In the genomic region with DNA sequence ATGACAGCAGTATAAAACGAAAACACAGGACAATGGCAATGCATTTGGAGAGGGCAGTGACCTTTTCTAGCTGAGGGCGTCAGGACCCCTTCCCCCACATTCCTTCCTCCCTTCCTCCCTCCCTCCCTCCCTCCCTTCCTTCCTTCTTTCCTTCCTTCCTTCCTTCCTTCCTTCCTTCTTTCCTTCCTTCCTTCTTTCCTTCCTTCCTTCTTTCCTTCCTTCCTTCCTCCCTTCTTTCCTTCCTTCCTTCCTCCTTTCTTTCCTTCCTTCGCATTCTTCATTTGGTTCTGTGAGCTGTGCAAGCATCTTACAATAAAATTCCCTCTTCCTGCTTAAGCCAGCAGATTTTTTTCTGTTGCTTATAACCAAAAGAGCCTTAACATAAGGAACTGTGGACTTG, we compare ENCODE assay signal across 7 cellular contexts.
A peak's percentile ranks its signal among the peaks of the same experiment; 100 is the strongest.
DNase-seq lines count a peak whose midpoint lies in the region; ATAC-seq, FAIRE-seq and TF ChIP-seq lines count a peak whose summit lies in the region.
"Not testable (repeated sequence)": the region's sequence is repeated elsewhere in the genome, so short reads cannot be mapped to it uniquely, and the experiment has no call there.

No MANE protein-coding gene starts in this region.

- not testable (repeated sequence) for TF ChIP-seq EP300 in H1 (IDR thresholded peaks at IDR 0.05; ENCODE audit: borderline replicate concordance in 1 of 2, low read depth in 2 of 2, low read length in 2 of 2); HepG2 (IDR thresholded peaks at IDR 0.05; ENCODE audit: low read depth in 2 of 2, low read length in 2 of 2); HepG2 (CRISPR knock-in tag; IDR thresholded peaks at IDR 0.05; ENCODE audit: borderline replicate concordance)

- not testable (repeated sequence) for H3K9ac ChIP-seq in H1 (replicated peaks in 1 of 4; ENCODE audit: extremely low read depth in 1 of 4, low read depth in 3 of 4, low read length in 3 of 4); HepG2 (ENCODE audit: insufficient read depth, low read depth, low read length)

- H3K27ac Mint-ChIP-seq in GM23338: not testable (repeated sequence)
- peak overlapping the region; percentile 8 for H3K27ac Mint-ChIP-seq in T-helper 17 cell
- H3K27ac Mint-ChIP-seq in activated naive CD8-positive, alpha-beta T cell: peak overlapping the region; percentile 43
- peak overlapping the region; percentile 67 for H3K27ac Mint-ChIP-seq in osteocyte (ENCODE audit: unreplicated experiment)

- H2AFZ ChIP-seq in GM23338; HepG2 (ENCODE audit: low read length): not testable (repeated sequence)
- peak overlapping the region; percentile 69; the same call in 1 of the 2 replicates for H2AFZ ChIP-seq in H1 (ENCODE audit: low read length)

- H4K20me1 ChIP-seq in GM23338 (replicated peaks; ENCODE audit: insufficient read depth); H1 (replicated peaks in 1 of 2; ENCODE audit: control insufficient read depth in 1 of 2, insufficient read depth in 2 of 2, low read length in 2 of 2); HepG2 (ENCODE audit: insufficient read depth, low read length): not testable (repeated sequence)

- H3K56ac ChIP-seq in H1 (replicated peaks; ENCODE audit: insufficient read length, low read depth, low read length): not testable (repeated sequence)

- not testable (repeated sequence) for H3K27ac ChIP-seq in GM23338 (ENCODE audit: low read depth); H1 (ENCODE audit: low read depth, low read length); HepG2 (ENCODE audit: extremely low read length, insufficient read depth, low read length)
- peak overlapping the region; percentile 72 to 85 (median 81) for H3K27ac ChIP-seq in thyroid gland

- H2AK5ac ChIP-seq in H1 (ENCODE audit: low read depth, low read length): not testable (repeated sequence)

- TF ChIP-seq CTCF in GM23338 (conservative IDR thresholded peaks at IDR 0.05; ENCODE audit: low read depth in 2 of 2); H1 (IDR thresholded peaks at IDR 0.05; ENCODE audit: control extremely low read depth in 1 of 3, insufficient read depth in 1 of 3, low read depth in 1 of 3, low read length in 3 of 3); HepG2 (CRISPR knock-in tag; IDR thresholded peaks at IDR 0.05); osteocyte (IDR thresholded peaks at IDR 0.05); thyroid gland (IDR thresholded peaks at IDR 0.05): not testable (repeated sequence)

- H3K18ac ChIP-seq in H1 (ENCODE audit: extremely low read depth, low read length): not testable (repeated sequence)

- CTCF ChIA-PET in H1 (lab: Charles Lee; ENCODE audit: partially characterized antibody): interaction anchor here (1.1 kb wide), 1 partner anchor 23 kb away, joined by 3 read pairs; no protein-coding TSS in a partner anchor
- CTCF ChIA-PET in HepG2 (lab: Yijun Ruan, JAX; ENCODE audit: low intra/inter-chr PET ratio, low total read pairs): not testable (repeated sequence)

- in situ Hi-C loops in HepG2 (cut with HindIII; ENCODE audit: extremely low pct_ligation_motif_present, low pct_unique_long_range_greater_than_20kb): not testable (repeated sequence)

- not testable (repeated sequence) for H3K4me1 ChIP-seq in GM23338 (ENCODE audit: insufficient read depth); H1 (replicated peaks in 1 of 4; ENCODE audit: control insufficient read depth in 3 of 4, insufficient read depth in 4 of 4, low read length in 3 of 4); HepG2 (ENCODE audit: insufficient read depth, low read length)
- peaks cover 31 to 44% of the 10 kb centered on the region in 2 donors for H3K4me1 ChIP-seq in thyroid gland

- intact Hi-C loops in HepG2 (cut with micrococcal nuclease; ENCODE audit: unreplicated experiment); thyroid gland (cut with DNase I): not testable (repeated sequence)

- not testable (repeated sequence) for H4K8ac ChIP-seq in H1 (ENCODE audit: extremely low read depth, insufficient read depth, low read length)

- not testable (repeated sequence) for H3F3A ChIP-seq in GM23338 (replicated peaks; ENCODE audit: low read depth)

- H3K4me3 ChIP-seq in GM23338; H1 (ENCODE audit: extremely low read depth in 1 of 4, insufficient read depth in 2 of 4, low read depth in 3 of 4, low read length in 4 of 4); HepG2 (replicated peaks in 1 of 3; ENCODE audit: insufficient read depth in 1 of 3, low read depth in 2 of 3, low read length in 3 of 3); thyroid gland (replicated peaks in 1 of 3): not testable (repeated sequence)

- H2BK15ac ChIP-seq in H1 (ENCODE audit: low read length): not testable (repeated sequence)

- not testable (repeated sequence) for H3K36me3 ChIP-seq in GM23338 (ENCODE audit: insufficient read depth); H1 (ENCODE audit: control insufficient read depth in 2 of 4, insufficient read depth in 4 of 4, low read length in 3 of 4); HepG2 (replicated peaks in 1 of 2; ENCODE audit: control insufficient read depth in 1 of 2, insufficient read depth in 2 of 2, low read length in 2 of 2); thyroid gland

- DNase-seq in GM23338 (ENCODE audit: low spot score); T-helper 17 cell; H1 (ENCODE audit: low read depth in 1 of 2, low spot score in 2 of 2); HepG2 (ENCODE audit: low spot score); osteocyte (ENCODE audit: extremely low spot score, unreplicated experiment); thyroid gland: not testable (repeated sequence)

- not testable (repeated sequence) for H3K9me3 Mint-ChIP-seq in GM23338; activated naive CD8-positive, alpha-beta T cell (ENCODE audit: low read depth); osteocyte (ENCODE audit: unreplicated experiment)

- H3K14ac ChIP-seq in H1 (ENCODE audit: insufficient read length): not testable (repeated sequence)

- not testable (repeated sequence) for H3K4ac ChIP-seq in H1 (replicated peaks; ENCODE audit: insufficient read length, low read depth, low read length)

- not testable (repeated sequence) for H3K23me2 ChIP-seq in H1 (ENCODE audit: low read depth, low read length)

- H3K27me3 ChIP-seq in GM23338 (ENCODE audit: insufficient read depth); H1 (replicated peaks in 1 of 4; ENCODE audit: control insufficient read depth in 3 of 4, extremely low read depth in 1 of 4, insufficient read depth in 3 of 4, low read length in 3 of 4); thyroid gland: not testable (repeated sequence)
- peaks cover 3 to 38% of the 10 kb centered on the region in 2 experiments; a peak in 4 of 5 replicates for H3K27me3 ChIP-seq in HepG2 (ENCODE audit: control insufficient read depth in 1 of 2, insufficient read depth in 2 of 2, low read length in 2 of 2)

- H2BK12ac ChIP-seq in H1 (ENCODE audit: low read depth, low read length): not testable (repeated sequence)

- not testable (repeated sequence) for H4K5ac ChIP-seq in H1 (ENCODE audit: insufficient read length, low read depth, low read length)

- WGBS in H1 (ENCODE audit: extremely low coverage in 1 of 2, insufficient coverage in 1 of 2, insufficient read length in 1 of 2, insufficient replicate concordance in 2 of 2, low coverage in 1 of 2, low lambda C conversion rate in 2 of 2, missing lambda C conversion rate in 1 of 2), 2 experiments: 91% methylated on average over 2 of the region's 3 CpGs; no CpG with 5 or more reads in 1 of the 2 experiments
- WGBS in HepG2 (ENCODE audit: low lambda C conversion rate): 21% methylated on average over 3 of the region's 3 CpGs
- 66 to 68% methylated on average over 3 of the region's 3 CpGs for WGBS in thyroid gland, 2 donors

- H3K4me1 Mint-ChIP-seq in GM23338 (peaks cover 27% of the 10 kb centered on the region), osteocyte (ENCODE audit: unreplicated experiment) (peaks cover 39% of the 10 kb centered on the region)
- H3K4me1 Mint-ChIP-seq in T-helper 17 cell; activated naive CD8-positive, alpha-beta T cell (ENCODE audit: low read depth): not testable (repeated sequence)

- not testable (repeated sequence) for H2BK5ac ChIP-seq in H1 (ENCODE audit: low read depth, low read length)

- not testable (repeated sequence) for FAIRE-seq in H1 (lab: Jason Lieb, UNC); HepG2 (lab: Jason Lieb, UNC)

- not testable (repeated sequence) for H4K91ac ChIP-seq in H1 (replicated peaks; ENCODE audit: insufficient read length, low read length)

- H3K4me2 ChIP-seq in GM23338 (peak overlapping the region; percentile 62; the same call in 1 of the 2 replicates), H1 (ENCODE audit: insufficient read depth in 1 of 2, low read depth in 2 of 2, low read length in 2 of 2) (0 out of 4 replicates have a peak overlapping the region, but pooled peaks of 1 of the 2 experiments have one; percentile 34)
- H3K4me2 ChIP-seq in HepG2 (ENCODE audit: low read depth, low read length): not testable (repeated sequence)

- H3K36me3 Mint-ChIP-seq in GM23338 (ENCODE audit: low read depth); T-helper 17 cell (ENCODE audit: low read depth); activated naive CD8-positive, alpha-beta T cell; osteocyte (ENCODE audit: unreplicated experiment): not testable (repeated sequence)

- not testable (repeated sequence) for H2BK120ac ChIP-seq in H1 (replicated peaks; ENCODE audit: low read depth, low read length)

- H3K9me3 ChIP-seq in T-helper 17 cell (ENCODE audit: control insufficient read depth, low read length, poor library complexity, severe bottlenecking); H1 (ENCODE audit: insufficient read depth in 2 of 2, low read depth in 1 of 2, low read length in 1 of 2); HepG2 (ENCODE audit: low read length); thyroid gland: not testable (repeated sequence)

- not testable (repeated sequence) for H3K79me1 ChIP-seq in H1 (ENCODE audit: low read depth, low read length)

- not testable (repeated sequence) for TF ChIP-seq RAD21 in H1 (IDR thresholded peaks at IDR 0.05 in 1 of 2, conservative IDR thresholded peaks at IDR 0.05 in 1 of 2; ENCODE audit: low read depth in 2 of 2, low read length in 2 of 2); HepG2 (CRISPR knock-in tag; IDR thresholded peaks at IDR 0.05)

- H3K23ac ChIP-seq in H1 (ENCODE audit: insufficient read length): not testable (repeated sequence)

- not testable (repeated sequence) for H2BK20ac ChIP-seq in H1 (ENCODE audit: low read length)

- not testable (repeated sequence) for ATAC-seq in GM23338, T-helper 17 cell, HepG2

- H3K27me3 Mint-ChIP-seq in GM23338 (ENCODE audit: insufficient read depth, low read depth, poor library complexity); T-helper 17 cell; activated naive CD8-positive, alpha-beta T cell; osteocyte (ENCODE audit: unreplicated experiment): not testable (repeated sequence)

- TF ChIP-seq POLR2A in H1 (IDR thresholded peaks at IDR 0.05; ENCODE audit: control extremely low read depth in 1 of 2, low read depth in 2 of 2, low read length in 2 of 2); HepG2 (IDR thresholded peaks at IDR 0.05; ENCODE audit: insufficient read depth in 1 of 2, low read depth in 2 of 2, low read length in 2 of 2); thyroid gland (IDR thresholded peaks at IDR 0.05): not testable (repeated sequence)

- not testable (repeated sequence) for BruUV-seq in HepG2 (replicated peaks; lab: Mats Ljungman, UMichigan)

- not testable (repeated sequence) for H3K79me2 ChIP-seq in GM23338 (replicated peaks; ENCODE audit: insufficient read depth); H1 (ENCODE audit: control insufficient read depth in 1 of 2, insufficient read depth in 2 of 2, low read length in 2 of 2); HepG2 (ENCODE audit: insufficient read depth, low read length)

- POLR2A ChIA-PET in H1 (lab: Charles Lee; ENCODE audit: partially characterized antibody): interaction anchor here (1.1 to 1.7 kb wide), 2 partner anchors 12 to 61 kb away, joined by 3 to 4 read pairs; no protein-coding TSS in a partner anchor
- POLR2A ChIA-PET in HepG2 (lab: Yijun Ruan, JAX): not testable (repeated sequence)

- H3K9me2 ChIP-seq in GM23338 (ENCODE audit: insufficient read depth): not testable (repeated sequence)

- not testable (repeated sequence) for H3K4me3 Mint-ChIP-seq in GM23338; T-helper 17 cell; activated naive CD8-positive, alpha-beta T cell
- peak overlapping the region; percentile 24 for H3K4me3 Mint-ChIP-seq in osteocyte (ENCODE audit: unreplicated experiment)
